Comparison of ENCODE assay signal across 9 cellular contexts in genomic region chr10:21888959-21889358, GRCh38.
A peak's percentile ranks its signal among the peaks of the same experiment; 100 is the strongest.
DNase-seq lines count a peak whose midpoint lies in the region; ATAC-seq and TF ChIP-seq lines count a peak whose summit lies in the region.
"Had no signal": no experiment of that assay in that cellular context is flagged by ENCODE, and none has a peak within 500 bp of the region (broad histone marks: within the 10 kb centered on the region; RNA-seq: fewer than 3 reads in every experiment).

No MANE protein-coding gene starts in this region.

- H3K36me3 ChIP-seq in CD4-positive, alpha-beta memory T cell (ENCODE audit: insufficient read depth, low read length), result no peaks in the 10 kb centered on the region
- no peaks in the 10 kb centered on the region for H3K36me3 ChIP-seq in SJCRH30
- H3K36me3 ChIP-seq in adrenal gland (replicated peaks in 1 of 2), result no peaks in the 10 kb centered on the region

- intact Hi-C loops in CD4-positive, alpha-beta memory T cell (cut with micrococcal nuclease), result no loop called here
- intact Hi-C loops in adrenal gland (cut with DNase I), result no loop called here

- TF ChIP-seq CTCF in adrenal gland (IDR thresholded peaks at IDR 0.05), result no peak

- H3K9me3 Mint-ChIP-seq in CD4-positive, alpha-beta memory T cell, result peaks cover 4 to 48% (median 38%) of the 10 kb centered on the region in 8 donors

- peak in 3 of 5 donors; percentile 4 to 42 (median 16) for DNase-seq in CD4-positive, alpha-beta memory T cell
- peak; percentile 26 to 61 for DNase-seq in SJCRH30
- DNase-seq in adrenal gland, result no peak
- no peak for DNase-seq in COLO668 (lab: John Stamatoyannopoulos, UW; ENCODE audit: unreplicated experiment)
- DNase-seq in NCI-H226, result no peak
- DNase-seq in islet precursor cell, result no peak
- DNase-seq: mesendoderm had no signal

- ATAC-seq in GM19035 (IDR thresholded peaks at IDR 0.05; ENCODE audit: unreplicated experiment) (peak; percentile 95), HG02938 (IDR thresholded peaks at IDR 0.05; ENCODE audit: unreplicated experiment) (peak; percentile 95)

- WGBS in adrenal gland, 4 donors, result 70 to 79% (median 74%) methylated on average over 5 of the region's 5 CpGs

- no peak overlapping the region for H3K27ac ChIP-seq in CD4-positive, alpha-beta memory T cell (ENCODE audit: low read depth, low read length)
- no peak overlapping the region for H3K27ac ChIP-seq in SJCRH30
- H3K27ac ChIP-seq in adrenal gland, result no peak overlapping the region

- no peaks in the 10 kb centered on the region for H3K9me3 ChIP-seq in CD4-positive, alpha-beta memory T cell (ENCODE audit: control insufficient read depth in 1 of 2, low read length in 2 of 2)
- H3K9me3 ChIP-seq in SJCRH30 (replicated peaks) (no peaks in the 10 kb centered on the region; the same call in 1 of the 2 replicates), adrenal gland (replicated peaks in 1 of 3) (peaks cover 0 to 6% (median 5%) of the 10 kb centered on the region in 3 donors)

- no peaks in the 10 kb centered on the region for H3K27me3 ChIP-seq in CD4-positive, alpha-beta memory T cell (ENCODE audit: insufficient read depth, low read length)
- H3K27me3 ChIP-seq in SJCRH30 (no peaks in the 10 kb centered on the region), adrenal gland (no peaks in the 10 kb centered on the region)

- H3K4me3 Mint-ChIP-seq in CD4-positive, alpha-beta memory T cell, result peak overlapping the region; percentile 18 to 84 (median 52)

- no peaks in the 10 kb centered on the region for H3K27me3 Mint-ChIP-seq in CD4-positive, alpha-beta memory T cell

- H3K4me1 Mint-ChIP-seq in CD4-positive, alpha-beta memory T cell, result peaks cover 25 to 52% (median 38%) of the 10 kb centered on the region in 4 donors

- TF ChIP-seq POLR2A in adrenal gland (IDR thresholded peaks at IDR 0.05), result no peak

- peaks cover 23% of the 10 kb centered on the region for H3K4me1 ChIP-seq in CD4-positive, alpha-beta memory T cell (ENCODE audit: insufficient read depth, low read length)
- H3K4me1 ChIP-seq in SJCRH30 (peaks cover 3% of the 10 kb centered on the region; the same call in 1 of the 2 replicates), adrenal gland (replicated peaks in 1 of 2) (no peaks in the 10 kb centered on the region)

- POLR2A ChIA-PET in CD4-positive, alpha-beta memory T cell (lab: Charles Lee; ENCODE audit: partially characterized antibody), result interaction anchor here (1.3 kb wide), 1 partner anchor 355 kb away, joined by 3 read pairs; no protein-coding TSS in a partner anchor

- H3K36me3 Mint-ChIP-seq in CD4-positive, alpha-beta memory T cell, result peaks cover 35 to 56% of the 10 kb centered on the region in 2 donors

- CTCF ChIA-PET in CD4-positive, alpha-beta memory T cell (lab: Charles Lee; ENCODE audit: partially characterized antibody), result no interaction called here

- peak overlapping the region in 3 of 7 donors; percentile 5 to 65 (median 16) for H3K27ac Mint-ChIP-seq in CD4-positive, alpha-beta memory T cell

- no peak overlapping the region for H3K4me3 ChIP-seq in CD4-positive, alpha-beta memory T cell (ENCODE audit: low read length in 2 of 2)
- no peak overlapping the region for H3K4me3 ChIP-seq in SJCRH30
- H3K4me3 ChIP-seq in adrenal gland, result no peak overlapping the region

Comparison
In these comparisons a context has a peak if more than half of its experiments do, and no peak if none do; other contexts are left out.
1. DNase-seq: peak in CD4-positive, alpha-beta memory T cell (3 of 5) and SJCRH30 (2 of 2); none in adrenal gland (0 of 7), COLO668 (single experiment), NCI-H226 (single experiment) and islet precursor cell (single experiment).